ENCODE assay signal across 2 cellular contexts in genomic region chr3:46012246-46012645, GRCh38.
TF ChIP-seq lines count a peak whose summit lies in the region.

No MANE protein-coding gene starts in this region.

TF ChIP-seq in IMR-90, 13 proteins besides CTCF, POLR2A, EP300 and RAD21:
- TF ChIP-seq SMC3 (IDR thresholded peaks at IDR 0.05; ENCODE audit: low read depth, low read length): no peak
- TF ChIP-seq MAFK (IDR thresholded peaks at IDR 0.05; ENCODE audit: low read depth, low read length): no peak
- TF ChIP-seq MAZ (IDR thresholded peaks at IDR 0.05; ENCODE audit: borderline replicate concordance, low read depth, low read length): no peak
- no peak for TF ChIP-seq ELK1 (IDR thresholded peaks at IDR 0.05; ENCODE audit: borderline replicate concordance, low read depth, low read length)

TF ChIP-seq in K562, 482 proteins besides CTCF, POLR2A, EP300 and RAD21:
- TF ChIP-seq NCOA1 (IDR thresholded peaks at IDR 0.05; ENCODE audit: low read depth) (peak; percentile 24; the same call in 1 of the 2 replicates), JUND (IDR thresholded peaks at IDR 0.05; ENCODE audit: borderline replicate concordance, low read depth, low read length) (peak; percentile 27; the same call in 1 of the 2 replicates), JUND (tag; IDR thresholded peaks at IDR 0.05; ENCODE audit: borderline replicate concordance, low read depth, low read length) (no peak), CREM (IDR thresholded peaks at IDR 0.05; ENCODE audit: low read depth) (peak; percentile 64), ATF1 (CRISPR knock-in tag; IDR thresholded peaks at IDR 0.05) (no peak), ATF1 (tag; IDR thresholded peaks at IDR 0.05) (peak; percentile 42), TRIM24 (IDR thresholded peaks at IDR 0.05) (peak in 1 of 2 experiments; percentile 33; a peak in 2 of 4 replicates), C11orf30 (IDR thresholded peaks at IDR 0.05; ENCODE audit: low read depth) (peak; percentile 43; the same call in 1 of the 2 replicates), MAFG (tag; conservative IDR thresholded peaks at IDR 0.05) (peak; percentile 69), NFE2 (IDR thresholded peaks at IDR 0.05; ENCODE audit: low read depth) (peak; percentile 41), MGA (IDR thresholded peaks at IDR 0.05) (no peak), FOXA1 (IDR thresholded peaks at IDR 0.05; ENCODE audit: borderline replicate concordance) (no peak), TAL1 (IDR thresholded peaks at IDR 0.05) (0 out of 2 replicates have a peak, but pooled peaks have one; percentile 27), ATF3 (IDR thresholded peaks at IDR 0.05) (peak; percentile 67), ATF3 (CRISPR knock-in tag; conservative IDR thresholded peaks at IDR 0.05) (no peak), XRCC5 (IDR thresholded peaks at IDR 0.05; ENCODE audit: low read depth, low read length) (no peak), CBFA2T3 (IDR thresholded peaks at IDR 0.05) (0 out of 2 replicates have a peak, but pooled peaks have one; percentile 21), ZNF316 (IDR thresholded peaks at IDR 0.05) (peak; percentile 60), DPF2 (IDR thresholded peaks at IDR 0.05) (0 out of 2 replicates have a peak, but pooled peaks have one; percentile 37), BRD4 (IDR thresholded peaks at IDR 0.05) (no peak), ZNF431 (CRISPR knock-in tag; IDR thresholded peaks at IDR 0.05) (no peak)
